18 cellular contexts compared by ENCODE assay signal in the genomic region with DNA sequence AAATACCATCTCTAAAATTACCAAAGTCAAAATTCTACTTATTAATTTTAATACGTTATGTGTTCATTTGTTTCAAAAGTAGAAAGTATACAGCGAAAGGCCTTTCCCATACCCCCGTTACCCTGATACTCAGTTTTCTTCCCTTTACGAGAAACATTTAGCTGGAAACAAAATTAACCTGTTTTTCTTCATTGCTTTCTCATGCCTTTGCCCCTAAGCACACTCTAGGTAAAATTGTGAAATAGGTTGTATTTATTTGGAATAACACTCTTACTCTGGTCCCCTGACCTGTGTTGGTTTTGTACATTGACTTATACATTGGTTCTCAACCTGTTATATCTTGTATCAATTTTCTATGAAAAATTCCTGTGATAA. TPM values are rescaled to one million over a fixed set of nuclear protein-coding genes. Genes with fewer than 3 reads are reported as not detected.
DNase-seq lines count a peak whose midpoint lies in the region; ATAC-seq, FAIRE-seq and TF ChIP-seq lines count a peak whose summit lies in the region.
"Had no signal": no experiment of that assay in that cellular context is flagged by ENCODE, and none has a peak within 500 bp of the region (broad histone marks: within the 10 kb centered on the region; RNA-seq: fewer than 3 reads in every experiment).

No MANE protein-coding gene starts in this region.

- peak overlapping the region; percentile 87 for H3K27ac Mint-ChIP-seq in activated naive CD4-positive, alpha-beta T cell treated with anti-CD3 and anti-CD28 coated beads, Interleukin-2, amount 50 U/mL, for 24 hours
- peak overlapping the region; percentile 87 to 94 (median 92) for H3K27ac Mint-ChIP-seq in immature natural killer cell
- H3K27ac Mint-ChIP-seq in stimulated activated effector memory CD8-positive, alpha-beta T cell treated with anti-CD3 and anti-CD28 coated beads, Interleukin-12 subunit alpha, Interleukin-12 subunit beta, amount 100 ng/mL, for 72 hours = peak overlapping the region; percentile 69

- TF ChIP-seq POLR2A in H54 (IDR thresholded peaks at IDR 0.05; ENCODE audit: low read depth, low read length) = no peak

- peaks cover 54% of the 10 kb centered on the region for H3K4me1 Mint-ChIP-seq in activated naive CD4-positive, alpha-beta T cell treated with anti-CD3 and anti-CD28 coated beads, Interleukin-2, amount 50 U/mL, for 24 hours
- peaks cover 63 to 83% of the 10 kb centered on the region in 2 donors for H3K4me1 Mint-ChIP-seq in immature natural killer cell
- peaks cover 26% of the 10 kb centered on the region for H3K4me1 Mint-ChIP-seq in stimulated activated effector memory CD8-positive, alpha-beta T cell treated with anti-CD3 and anti-CD28 coated beads, Interleukin-12 subunit alpha, Interleukin-12 subunit beta, amount 100 ng/mL, for 72 hours

- H3K27me3 Mint-ChIP-seq in activated naive CD4-positive, alpha-beta T cell treated with anti-CD3 and anti-CD28 coated beads, Interleukin-2, amount 50 U/mL, for 24 hours = no peaks in the 10 kb centered on the region
- H3K27me3 Mint-ChIP-seq in immature natural killer cell (ENCODE audit: low read depth in 3 of 3) = no peaks in the 10 kb centered on the region

- no peak for ATAC-seq in stimulated activated effector memory CD8-positive, alpha-beta T cell treated with anti-CD3 and anti-CD28 coated beads, Interleukin-12 subunit alpha, Interleukin-12 subunit beta, amount 100 ng/mL, for 72 hours
- no peak for ATAC-seq in HG02870 (IDR thresholded peaks at IDR 0.05; ENCODE audit: unreplicated experiment)
- no peak for ATAC-seq in GM18870 (IDR thresholded peaks at IDR 0.05; ENCODE audit: unreplicated experiment)

- no peak for DNase-seq in activated naive CD4-positive, alpha-beta T cell (lab: John Stamatoyannopoulos, UW)
- DNase-seq in H54 (ENCODE audit: insufficient read length, low spot score) = no peak
- DNase-seq in immature natural killer cell = no peak
- DNase-seq in stimulated activated effector memory CD8-positive, alpha-beta T cell treated with anti-CD3 and anti-CD28 coated beads, Interleukin-12 subunit alpha, Interleukin-12 subunit beta, amount 100 ng/mL, for 72 hours (ENCODE audit: low spot score in 2 of 2) = no peak
- no peak for DNase-seq in NCI-H2171 (lab: John Stamatoyannopoulos, UW)
- DNase-seq: BE2C, H7, KG1, NCI-H1417, NCI-H187 treated with DMSO at 0.1 percent for 48 hours, NCI-H345, NCI-H524 treated with DMSO at 0.1 percent for 48 hours, PC-9 had no signal

- H3K4me3 Mint-ChIP-seq in activated naive CD4-positive, alpha-beta T cell treated with anti-CD3 and anti-CD28 coated beads, Interleukin-2, amount 50 U/mL, for 24 hours = no peak overlapping the region
- H3K4me3 Mint-ChIP-seq in immature natural killer cell = peak overlapping the region; percentile 44 to 94 (median 77)
- no peak overlapping the region for H3K4me3 Mint-ChIP-seq in stimulated activated effector memory CD8-positive, alpha-beta T cell treated with anti-CD3 and anti-CD28 coated beads, Interleukin-12 subunit alpha, Interleukin-12 subunit beta, amount 100 ng/mL, for 72 hours

- H3K9me3 Mint-ChIP-seq in activated naive CD4-positive, alpha-beta T cell treated with anti-CD3 and anti-CD28 coated beads, Interleukin-2, amount 50 U/mL, for 24 hours = no peaks in the 10 kb centered on the region
- no peaks in the 10 kb centered on the region for H3K9me3 Mint-ChIP-seq in immature natural killer cell
- H3K9me3 Mint-ChIP-seq in stimulated activated effector memory CD8-positive, alpha-beta T cell treated with anti-CD3 and anti-CD28 coated beads, Interleukin-12 subunit alpha, Interleukin-12 subunit beta, amount 100 ng/mL, for 72 hours = no peaks in the 10 kb centered on the region

- peaks cover 11% of the 10 kb centered on the region for H3K36me3 Mint-ChIP-seq in activated naive CD4-positive, alpha-beta T cell treated with anti-CD3 and anti-CD28 coated beads, Interleukin-2, amount 50 U/mL, for 24 hours
- peaks cover 7 to 25% (median 14%) of the 10 kb centered on the region in 3 donors for H3K36me3 Mint-ChIP-seq in immature natural killer cell
- H3K36me3 Mint-ChIP-seq in stimulated activated effector memory CD8-positive, alpha-beta T cell treated with anti-CD3 and anti-CD28 coated beads, Interleukin-12 subunit alpha, Interleukin-12 subunit beta, amount 100 ng/mL, for 72 hours = no peaks in the 10 kb centered on the region

- peak; percentile 55 for FAIRE-seq in H54 (lab: Jason Lieb, UNC)
- FAIRE-seq: A204.1, D721Med had no signal

RNA-seq across cellular contexts. Expression of a gene that starts 47.1 kb away (rescaled TPM):
- polyA plus RNA-seq in immature natural killer cell = 10 to 100 TPM; 13.8 to 33.2 (median 18.0) TPM

Comparison
In these comparisons a context has a peak if more than half of its experiments do, and no peak if none do; other contexts are left out.
1. H3K4me3 Mint-ChIP-seq: peak in immature natural killer cell (5 of 5); none in activated naive CD4-positive, alpha-beta T cell treated with anti-CD3 and anti-CD28 coated beads, Interleukin-2, amount 50 U/mL, for 24 hours (single experiment) and stimulated activated effector memory CD8-positive, alpha-beta T cell treated with anti-CD3 and anti-CD28 coated beads, Interleukin-12 subunit alpha, Interleukin-12 subunit beta, amount 100 ng/mL, for 72 hours (single experiment).
2. Peak in every context shown above with its lines, with median percentiles within 50 percentile points of each other: H3K27ac Mint-ChIP-seq.